In genomic region chr1:36420409-36420808, GRCh38 we compare ENCODE assay signal across 1 cellular context.
TF ChIP-seq lines count a peak whose summit lies in the region.

No MANE protein-coding gene starts in this region.

TF ChIP-seq in HCT116, 20 proteins besides CTCF, POLR2A, EP300 and RAD21 (continued from another document):
- TF ChIP-seq SIN3A (IDR thresholded peaks at IDR 0.05; ENCODE audit: low read depth), result no peak
- TF ChIP-seq ZNF274 (IDR thresholded peaks at IDR 0.05; ENCODE audit: low read depth, low read length), result no peak
- TF ChIP-seq FOSL1 (IDR thresholded peaks at IDR 0.05; ENCODE audit: low read depth), result no peak
- no peak for TF ChIP-seq ZBTB33 (IDR thresholded peaks at IDR 0.05; ENCODE audit: extremely low read depth, insufficient replicate concordance, low read length)
